In the genomic region with DNA sequence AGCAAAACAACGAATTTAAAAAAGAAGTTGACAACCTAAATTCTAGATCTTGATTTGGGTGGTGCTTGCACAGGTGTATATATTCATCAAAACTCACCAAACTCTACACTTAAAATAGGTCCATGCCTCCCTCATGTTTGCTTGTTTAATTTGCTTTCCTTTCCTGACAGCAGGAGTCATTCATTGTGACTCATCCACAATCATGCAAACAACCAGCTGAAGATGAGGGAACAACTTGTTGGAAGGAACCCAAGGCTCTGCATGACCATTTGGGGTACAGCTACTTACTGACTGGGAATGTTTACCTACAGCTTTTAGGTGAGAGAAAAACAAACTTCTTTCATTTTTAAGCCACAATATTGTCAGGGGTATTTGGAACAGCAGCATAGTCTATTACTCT, we compare ENCODE assay signal across 16 cellular contexts.
A peak's percentile ranks its signal among the peaks of the same experiment; 100 is the strongest.
DNase-seq lines count a peak whose midpoint lies in the region; ATAC-seq and TF ChIP-seq lines count a peak whose summit lies in the region.
"Had no signal": no experiment of that assay in that cellular context is flagged by ENCODE, and none has a peak within 500 bp of the region (broad histone marks: within the 10 kb centered on the region; RNA-seq: fewer than 3 reads in every experiment).

No MANE protein-coding gene starts in this region.

- H3K27ac Mint-ChIP-seq in chondrocyte (ENCODE audit: unreplicated experiment) (no peak overlapping the region), nephron progenitor cell (no peak overlapping the region)
- no peak overlapping the region for H3K27ac Mint-ChIP-seq in activated CD8-positive, alpha-beta memory T cell treated with anti-CD3 and anti-CD28 coated beads, Interleukin-2, amount 10 ng/mL, durations not matched to agents 7 days and 5 days
- H3K27ac Mint-ChIP-seq: activated CD4-positive, alpha-beta T cell treated with anti-CD3 and anti-CD28 coated beads, Interleukin-2, amount 10 ng/mL, durations not matched to agents 7 days and 5 days; brain had no signal

- no peak for TF ChIP-seq CTCF in RWPE1 (conservative IDR thresholded peaks at IDR 0.05; ENCODE audit: low read depth)
- TF ChIP-seq CTCF in fibroblast of pulmonary artery (IDR thresholded peaks at IDR 0.05; ENCODE audit: low read length, missing control alignments): no peak
- no peak for TF ChIP-seq CTCF in chondrocyte (IDR thresholded peaks at IDR 0.05)
- no peak for TF ChIP-seq CTCF in nephron progenitor cell (IDR thresholded peaks at IDR 0.05)

- no peak overlapping the region for H3K27ac ChIP-seq in RWPE1
- H3K27ac ChIP-seq: KMS-11, PC-9 had no signal

- CTCF ChIA-PET in RWPE1 (lab: Yijun Ruan, JAX): no interaction called here
- CTCF ChIA-PET in activated CD8-positive, alpha-beta memory T cell treated with anti-CD3 and anti-CD28 coated beads, Interleukin-2, amount 10 ng/mL, durations not matched to agents 7 days and 5 days (lab: Charles Lee): no interaction called here

- ATAC-seq in activated CD8-positive, alpha-beta memory T cell treated with anti-CD3 and anti-CD28 coated beads, Interleukin-2, amount 10 ng/mL, durations not matched to agents 7 days and 5 days: no peak

- H3K27me3 Mint-ChIP-seq in chondrocyte (ENCODE audit: low read depth) (peaks cover 23% of the 10 kb centered on the region), nephron progenitor cell (ENCODE audit: low read depth, poor library complexity) (peaks cover 19% of the 10 kb centered on the region)
- peaks cover 5% of the 10 kb centered on the region for H3K27me3 Mint-ChIP-seq in activated CD8-positive, alpha-beta memory T cell treated with anti-CD3 and anti-CD28 coated beads, Interleukin-2, amount 10 ng/mL, durations not matched to agents 7 days and 5 days

- H3K4me3 Mint-ChIP-seq in chondrocyte (ENCODE audit: unreplicated experiment) (no peak overlapping the region), nephron progenitor cell (no peak overlapping the region)
- H3K4me3 Mint-ChIP-seq in activated CD8-positive, alpha-beta memory T cell treated with anti-CD3 and anti-CD28 coated beads, Interleukin-2, amount 10 ng/mL, durations not matched to agents 7 days and 5 days: no peak overlapping the region
- H3K4me3 Mint-ChIP-seq: activated CD4-positive, alpha-beta T cell treated with anti-CD3 and anti-CD28 coated beads, Interleukin-2, amount 10 ng/mL, durations not matched to agents 7 days and 5 days; brain had no signal

- peaks cover 3% of the 10 kb centered on the region for H3K9me3 Mint-ChIP-seq in chondrocyte (ENCODE audit: low read depth)
- H3K9me3 Mint-ChIP-seq in nephron progenitor cell: peaks cover 3% of the 10 kb centered on the region
- H3K9me3 Mint-ChIP-seq in activated CD8-positive, alpha-beta memory T cell treated with anti-CD3 and anti-CD28 coated beads, Interleukin-2, amount 10 ng/mL, durations not matched to agents 7 days and 5 days (ENCODE audit: low read depth): peaks cover 3% of the 10 kb centered on the region
- H3K9me3 Mint-ChIP-seq: activated CD4-positive, alpha-beta T cell treated with anti-CD3 and anti-CD28 coated beads, Interleukin-2, amount 10 ng/mL, durations not matched to agents 7 days and 5 days had no signal

- H3K4me3 ChIP-seq in fibroblast of pulmonary artery (replicated peaks; ENCODE audit: low read depth, low read length): no peak overlapping the region
- H3K4me3 ChIP-seq: PC-9 had no signal

- POLR2A ChIA-PET in RWPE1 (lab: Yijun Ruan, JAX; ENCODE audit: low non-redundant PET): no interaction called here

- DNase-seq in A172 (ENCODE audit: low spot score) (peak; percentile 73), H4 (ENCODE audit: low spot score) (peak; percentile 39), RWPE1 (ENCODE audit: low spot score) (peak; percentile 44), fibroblast of pulmonary artery (ENCODE audit: low read depth) (peak; percentile 27), chondrocyte (ENCODE audit: low spot score) (no peak), nephron progenitor cell (no peak)
- no peak for DNase-seq in activated T-cell treated with anti-CD3 and anti-CD28 coated beads, Interleukin-2, amount 50 U/mL, for 1 hour
- DNase-seq in activated CD8-positive, alpha-beta memory T cell treated with anti-CD3 and anti-CD28 coated beads, Interleukin-2, amount 10 ng/mL, durations not matched to agents 7 days and 5 days: no peak
- DNase-seq: ACHN; activated CD4-positive, alpha-beta T cell treated with anti-CD3 and anti-CD28 coated beads, Interleukin-2, amount 10 ng/mL, durations not matched to agents 7 days and 5 days; erythroblast; PC-9; stimulated activated CD4-positive, alpha-beta T cell treated with anti-CD3 and anti-CD28 coated beads, Interleukin-4, amount 100 ng/mL, for 4 hours; stimulated activated naive CD4-positive, alpha-beta T cell had no signal

- H3K36me3 Mint-ChIP-seq in chondrocyte (ENCODE audit: low read depth) (no peaks in the 10 kb centered on the region), nephron progenitor cell (ENCODE audit: low read depth) (no peaks in the 10 kb centered on the region)
- H3K36me3 Mint-ChIP-seq in activated CD8-positive, alpha-beta memory T cell treated with anti-CD3 and anti-CD28 coated beads, Interleukin-2, amount 10 ng/mL, durations not matched to agents 7 days and 5 days: no peaks in the 10 kb centered on the region
- H3K36me3 Mint-ChIP-seq: brain had no signal

- peaks cover 5% of the 10 kb centered on the region for H3K4me1 Mint-ChIP-seq in chondrocyte (ENCODE audit: low read depth)
- H3K4me1 Mint-ChIP-seq in nephron progenitor cell: no peaks in the 10 kb centered on the region
- H3K4me1 Mint-ChIP-seq in activated CD8-positive, alpha-beta memory T cell treated with anti-CD3 and anti-CD28 coated beads, Interleukin-2, amount 10 ng/mL, durations not matched to agents 7 days and 5 days: no peaks in the 10 kb centered on the region
- H3K4me1 Mint-ChIP-seq: activated CD4-positive, alpha-beta T cell treated with anti-CD3 and anti-CD28 coated beads, Interleukin-2, amount 10 ng/mL, durations not matched to agents 7 days and 5 days; brain had no signal

Comparison
In these comparisons a context has a peak if more than half of its experiments do, and no peak if none do; other contexts are left out.
1. DNase-seq: peak in A172 (single experiment), H4 (single experiment), RWPE1 (single experiment) and fibroblast of pulmonary artery (single experiment); none in chondrocyte (single experiment), activated T-cell treated with anti-CD3 and anti-CD28 coated beads, Interleukin-2, amount 50 U/mL, for 1 hour (single experiment), nephron progenitor cell (single experiment) and activated CD8-positive, alpha-beta memory T cell treated with anti-CD3 and anti-CD28 coated beads, Interleukin-2, amount 10 ng/mL, durations not matched to agents 7 days and 5 days (single experiment).